ENCODE assay signal across 2 cellular contexts in the genomic region with DNA sequence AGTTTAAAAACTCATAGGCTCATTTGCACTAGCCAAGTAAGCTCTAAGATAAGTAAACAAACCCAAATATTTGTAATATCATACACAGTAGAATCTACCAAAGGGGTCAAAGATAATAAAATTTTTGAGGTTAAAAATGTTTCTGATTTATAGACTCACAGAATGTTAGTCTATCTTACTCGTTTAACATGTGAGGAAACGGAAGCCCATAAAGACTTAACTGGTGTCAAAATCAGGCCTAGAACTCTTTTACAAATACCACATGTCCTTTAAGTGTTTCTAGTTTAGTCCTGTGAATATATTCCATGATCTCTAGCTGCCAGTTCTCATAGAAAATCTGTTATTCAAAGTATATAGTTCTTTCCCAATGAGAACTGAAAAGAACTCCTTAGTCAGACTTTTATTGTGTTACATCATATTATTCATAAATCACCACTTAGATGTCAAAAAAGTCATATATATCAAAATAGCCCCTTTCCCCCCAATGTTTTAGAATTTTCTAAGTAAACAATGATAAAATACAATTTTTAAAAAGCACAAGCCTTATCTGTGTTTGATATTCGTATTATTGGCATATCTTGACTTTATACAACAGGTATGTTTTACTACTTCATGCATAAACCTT.
TF ChIP-seq lines count a peak whose summit lies in the region.

No MANE protein-coding gene starts in this region.

TF ChIP-seq in HEK293T, 16 proteins besides CTCF, POLR2A, EP300 and RAD21:
- TF ChIP-seq FOXA1 (IDR thresholded peaks at IDR 0.05), result no peak
- no peak for TF ChIP-seq SP1 (IDR thresholded peaks at IDR 0.05)
- TF ChIP-seq, protein P1, sequence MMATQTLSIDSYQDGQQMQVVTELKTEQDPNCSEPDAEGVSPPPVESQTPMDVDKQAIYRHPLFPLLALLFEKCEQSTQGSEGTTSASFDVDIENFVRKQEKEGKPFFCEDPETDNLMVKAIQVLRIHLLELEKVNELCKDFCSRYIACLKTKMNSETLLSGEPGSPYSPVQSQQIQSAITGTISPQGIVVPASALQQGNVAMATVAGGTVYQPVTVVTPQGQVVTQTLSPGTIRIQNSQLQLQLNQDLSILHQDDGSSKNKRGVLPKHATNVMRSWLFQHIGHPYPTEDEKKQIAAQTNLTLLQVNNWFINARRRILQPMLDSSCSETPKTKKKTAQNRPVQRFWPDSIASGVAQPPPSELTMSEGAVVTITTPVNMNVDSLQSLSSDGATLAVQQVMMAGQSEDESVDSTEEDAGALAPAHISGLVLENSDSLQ (IDR thresholded peaks at IDR 0.05), result peak; percentile 62
- no peak for TF ChIP-seq SUZ12 (IDR thresholded peaks at IDR 0.05)

TF ChIP-seq in K562, 482 proteins besides CTCF, POLR2A, EP300 and RAD21:
- TF ChIP-seq, protein P1 (IDR thresholded peaks at IDR 0.05), result peak; percentile 62
- TF ChIP-seq, protein P2, sequence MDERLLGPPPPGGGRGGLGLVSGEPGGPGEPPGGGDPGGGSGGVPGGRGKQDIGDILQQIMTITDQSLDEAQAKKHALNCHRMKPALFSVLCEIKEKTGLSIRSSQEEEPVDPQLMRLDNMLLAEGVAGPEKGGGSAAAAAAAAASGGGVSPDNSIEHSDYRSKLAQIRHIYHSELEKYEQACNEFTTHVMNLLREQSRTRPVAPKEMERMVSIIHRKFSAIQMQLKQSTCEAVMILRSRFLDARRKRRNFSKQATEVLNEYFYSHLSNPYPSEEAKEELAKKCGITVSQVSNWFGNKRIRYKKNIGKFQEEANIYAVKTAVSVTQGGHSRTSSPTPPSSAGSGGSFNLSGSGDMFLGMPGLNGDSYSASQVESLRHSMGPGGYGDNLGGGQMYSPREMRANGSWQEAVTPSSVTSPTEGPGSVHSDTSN (CRISPR knock-in tag; IDR thresholded peaks at IDR 0.05; ENCODE audit: low read depth), result no peak
- TF ChIP-seq, protein P2 (tag; conservative IDR thresholded peaks at IDR 0.05; ENCODE audit: low read depth), result peak; percentile 66
- TF ChIP-seq, protein P3, sequence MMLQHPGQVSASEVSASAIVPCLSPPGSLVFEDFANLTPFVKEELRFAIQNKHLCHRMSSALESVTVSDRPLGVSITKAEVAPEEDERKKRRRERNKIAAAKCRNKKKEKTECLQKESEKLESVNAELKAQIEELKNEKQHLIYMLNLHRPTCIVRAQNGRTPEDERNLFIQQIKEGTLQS (IDR thresholded peaks at IDR 0.05), result peak; percentile 49; the same call in 1 of the 2 replicates
- TF ChIP-seq, protein P3 (CRISPR knock-in tag; conservative IDR thresholded peaks at IDR 0.05), result no peak
- TF ChIP-seq EHMT2 (IDR thresholded peaks at IDR 0.05) (no peak), L3MBTL2 (IDR thresholded peaks at IDR 0.05) (no peak), ZNF507 (tag; conservative IDR thresholded peaks at IDR 0.05) (no peak), MEIS2 (IDR thresholded peaks at IDR 0.05; ENCODE audit: partially characterized antibody) (peak; percentile 88), SRSF9 (IDR thresholded peaks at IDR 0.05; ENCODE audit: borderline replicate concordance, low read depth, low read length) (no peak)
